Comparison of ENCODE assay signal across 1 cellular context in the genomic region with DNA sequence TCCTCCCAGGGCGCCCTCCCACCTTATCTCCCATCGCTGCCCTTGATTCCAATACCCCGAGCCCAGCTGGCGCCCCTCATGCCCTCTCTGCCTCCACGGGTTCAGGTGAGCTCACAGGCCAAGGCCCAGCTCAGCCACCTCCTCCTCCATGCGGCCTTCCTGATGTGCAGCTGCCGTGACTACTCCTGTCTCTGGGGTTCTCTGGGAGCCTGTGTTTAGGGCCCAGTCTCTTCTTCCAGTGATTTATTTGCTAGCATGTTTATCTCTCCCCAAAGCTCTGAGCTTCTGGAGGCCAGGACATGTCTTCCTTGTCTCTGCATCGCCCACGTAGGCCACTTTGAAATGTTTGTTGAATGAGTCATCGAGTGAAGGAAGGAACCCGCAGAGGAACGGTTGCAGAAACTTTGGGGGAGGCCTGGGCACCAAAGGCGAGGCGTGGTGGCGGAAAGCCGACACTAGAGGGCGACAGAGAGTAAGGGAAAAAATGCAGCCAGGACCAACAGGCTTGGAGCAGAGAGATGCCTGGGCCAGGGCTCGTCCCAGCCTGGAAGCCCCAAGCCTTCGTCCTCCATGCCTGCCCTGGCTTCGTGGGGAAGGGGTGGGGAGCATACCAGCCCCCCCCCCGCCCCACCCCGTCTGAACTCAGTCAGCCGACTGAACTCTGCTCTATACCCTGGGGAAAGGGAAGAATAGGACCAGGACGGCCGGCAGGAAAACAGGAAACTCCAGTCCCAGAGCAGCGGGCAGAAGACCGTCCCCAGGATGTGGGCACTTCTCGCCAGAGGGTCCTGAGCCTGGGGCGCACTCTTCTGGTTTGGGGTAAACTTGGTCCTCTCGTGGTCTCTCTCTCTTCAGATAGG.
TF ChIP-seq lines count a peak whose summit lies in the region.

No MANE protein-coding gene starts in this region.

TF ChIP-seq in HEK293, 187 proteins besides CTCF, POLR2A, EP300 and RAD21 (continued from another document):
- peak; percentile 67 for TF ChIP-seq ZEB2 (tag by site-specific recombination; IDR thresholded peaks at IDR 0.05)
- TF ChIP-seq, protein P1, sequence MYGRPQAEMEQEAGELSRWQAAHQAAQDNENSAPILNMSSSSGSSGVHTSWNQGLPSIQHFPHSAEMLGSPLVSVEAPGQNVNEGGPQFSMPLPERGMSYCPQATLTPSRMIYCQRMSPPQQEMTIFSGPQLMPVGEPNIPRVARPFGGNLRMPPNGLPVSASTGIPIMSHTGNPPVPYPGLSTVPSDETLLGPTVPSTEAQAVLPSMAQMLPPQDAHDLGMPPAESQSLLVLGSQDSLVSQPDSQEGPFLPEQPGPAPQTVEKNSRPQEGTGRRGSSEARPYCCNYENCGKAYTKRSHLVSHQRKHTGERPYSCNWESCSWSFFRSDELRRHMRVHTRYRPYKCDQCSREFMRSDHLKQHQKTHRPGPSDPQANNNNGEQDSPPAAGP (tag by site-specific recombination; IDR thresholded peaks at IDR 0.05): peak; percentile 66; the same call in 1 of the 2 replicates
- TF ChIP-seq, protein P2, sequence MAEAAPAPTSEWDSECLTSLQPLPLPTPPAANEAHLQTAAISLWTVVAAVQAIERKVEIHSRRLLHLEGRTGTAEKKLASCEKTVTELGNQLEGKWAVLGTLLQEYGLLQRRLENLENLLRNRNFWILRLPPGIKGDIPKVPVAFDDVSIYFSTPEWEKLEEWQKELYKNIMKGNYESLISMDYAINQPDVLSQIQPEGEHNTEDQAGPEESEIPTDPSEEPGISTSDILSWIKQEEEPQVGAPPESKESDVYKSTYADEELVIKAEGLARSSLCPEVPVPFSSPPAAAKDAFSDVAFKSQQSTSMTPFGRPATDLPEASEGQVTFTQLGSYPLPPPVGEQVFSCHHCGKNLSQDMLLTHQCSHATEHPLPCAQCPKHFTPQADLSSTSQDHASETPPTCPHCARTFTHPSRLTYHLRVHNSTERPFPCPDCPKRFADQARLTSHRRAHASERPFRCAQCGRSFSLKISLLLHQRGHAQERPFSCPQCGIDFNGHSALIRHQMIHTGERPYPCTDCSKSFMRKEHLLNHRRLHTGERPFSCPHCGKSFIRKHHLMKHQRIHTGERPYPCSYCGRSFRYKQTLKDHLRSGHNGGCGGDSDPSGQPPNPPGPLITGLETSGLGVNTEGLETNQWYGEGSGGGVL (tag by site-specific recombination; IDR thresholded peaks at IDR 0.05): peak; percentile 73
